Comparison of ENCODE assay signal across 8 cellular contexts in genomic region chr11:66347425-66348276, GRCh38. TPM values are rescaled to one million over a fixed set of nuclear protein-coding genes. Genes with fewer than 3 reads are reported as not detected.
DNase-seq lines count a peak whose midpoint lies in the region; ATAC-seq, FAIRE-seq and TF ChIP-seq lines count a peak whose summit lies in the region.

TSS of gene B4GAT1 (minus strand) at chr11:66347629. CDS start at chr11:66347545, 84 bp downstream.

- TF ChIP-seq CTCF in right atrium auricular region (IDR thresholded peaks at IDR 0.05) (no peak), psoas muscle (IDR thresholded peaks at IDR 0.05) (no peak), upper lobe of right lung (IDR thresholded peaks at IDR 0.05) (no peak)

- H3K27me3 ChIP-seq in right atrium auricular region (no peaks in the 10 kb centered on the region), psoas muscle (ENCODE audit: insufficient read depth in 3 of 3, low read length in 2 of 3) (no peaks in the 10 kb centered on the region), upper lobe of right lung (no peaks in the 10 kb centered on the region)

- 0 to 1% (median 0%) methylated on average over 37 to 95 of the region's 101 CpGs for WGBS in psoas muscle, 3 donors

- H3K36me3 ChIP-seq in right atrium auricular region (no peaks in the 10 kb centered on the region), psoas muscle (ENCODE audit: insufficient read depth in 1 of 2, low read depth in 1 of 2) (peaks cover 0 to 3% of the 10 kb centered on the region in 2 donors), upper lobe of right lung (peaks cover under 1% of the 10 kb centered on the region)

- H3K9me3 ChIP-seq in right atrium auricular region (no peaks in the 10 kb centered on the region), psoas muscle (no peaks in the 10 kb centered on the region), upper lobe of right lung (no peaks in the 10 kb centered on the region)

- TF ChIP-seq POLR2A in H54 (IDR thresholded peaks at IDR 0.05; ENCODE audit: low read depth, low read length): peak; percentile 50

- peak within 1 kb of the TSS; percentile 85 to 91 for H3K27ac ChIP-seq in right atrium auricular region
- H3K27ac ChIP-seq in psoas muscle: peak within 1 kb of the TSS; percentile 88
- H3K27ac ChIP-seq in upper lobe of right lung: peak within 1 kb of the TSS; percentile 87

- H3K4me1 ChIP-seq in right atrium auricular region (peaks cover 0 to 39% of the 10 kb centered on the region in 2 donors), psoas muscle (peaks cover 27% of the 10 kb centered on the region), upper lobe of right lung (peaks cover 30% of the 10 kb centered on the region)

- H3K4me3 ChIP-seq in right atrium auricular region: peak within 1 kb of the TSS; percentile 72 to 85
- H3K4me3 ChIP-seq in psoas muscle: peak within 1 kb of the TSS; percentile 94
- peak within 1 kb of the TSS; percentile 96 for H3K4me3 ChIP-seq in upper lobe of right lung

- intact Hi-C loops in psoas muscle (cut with DNase I): loop anchor here in 1 of 2 donors (5.0 kb wide), 1 partner anchor 40 kb away; no protein-coding TSS in a partner anchor
- intact Hi-C loops in upper lobe of right lung (cut with DNase I): no loop called here

- no peak for FAIRE-seq in H54 (lab: Jason Lieb, UNC)

- ATAC-seq in psoas muscle: peak; percentile 76 to 80 (median 79)
- ATAC-seq in upper lobe of right lung: peak; percentile 78

- DNase-seq in COR-L47 (lab: John Stamatoyannopoulos, UW) (peak; percentile 81), H54 (ENCODE audit: insufficient read length, low spot score) (no peak), NCI-H146 treated with DMSO at 0.1 percent for 48 hours (lab: John Stamatoyannopoulos, UW; ENCODE audit: unreplicated experiment) (peak; percentile 63), T-helper 22 cell (ENCODE audit: low read depth) (peak; percentile 61), anterior cingulate cortex (lab: John Stamatoyannopoulos, UW) (peak; percentile 22 to 92 (median 80)), right atrium auricular region (ENCODE audit: low spot score) (peak; percentile 93), psoas muscle (peak; percentile 80 to 90), upper lobe of right lung (peak; percentile 88)

RNA-seq across cellular contexts. Expression of gene B4GAT1, which starts in this region (rescaled TPM):
- total RNA-seq in right atrium auricular region (10 to 100 TPM; 61.1 to 64.3 TPM), psoas muscle (10 to 100 TPM; 17.0 to 21.0 (median 18.4) TPM), upper lobe of right lung (27.4 TPM)
- polyA plus RNA-seq in psoas muscle: 10 to 100 TPM; 12.6 to 50.3 (median 24.5) TPM
